In genomic region chr22:39967103-39967829, GRCh38 we compare ENCODE assay signal across 13 cellular contexts. TPM values are rescaled to one million over a fixed set of nuclear protein-coding genes. Genes with fewer than 3 reads are reported as not detected.
DNase-seq lines count a peak whose midpoint lies in the region; ATAC-seq and TF ChIP-seq lines count a peak whose summit lies in the region.
"Had no signal": no experiment of that assay in that cellular context is flagged by ENCODE, and none has a peak within 500 bp of the region (broad histone marks: within the 10 kb centered on the region; RNA-seq: fewer than 3 reads in every experiment).

No MANE protein-coding gene starts in this region.

- H3K36me3 ChIP-seq in CD8-positive, alpha-beta T cell (ENCODE audit: insufficient read depth, low read length), result peaks cover 89% of the 10 kb centered on the region
- no peaks in the 10 kb centered on the region for H3K36me3 ChIP-seq in mucosa of descending colon (ENCODE audit: low read depth)
- H3K36me3 ChIP-seq: gastroesophageal sphincter had no signal

- no peak overlapping the region for H3K4me3 ChIP-seq in CD8-positive, alpha-beta T cell (ENCODE audit: low read depth, low read length)
- H3K4me3 ChIP-seq in mucosa of descending colon, result no peak overlapping the region
- H3K4me3 ChIP-seq in right cardiac atrium (ENCODE audit: low read length), result no peak overlapping the region
- H3K4me3 ChIP-seq: gastroesophageal sphincter had no signal

- 70% methylated on average over 9 of the region's 9 CpGs for WGBS in right cardiac atrium

- intact Hi-C loops in CD8-positive, alpha-beta T cell (cut with DNase I, micrococcal nuclease), result no loop called here
- intact Hi-C loops in mucosa of descending colon (cut with DNase I, micrococcal nuclease), result no loop called here
- intact Hi-C loops in right cardiac atrium (cut with DNase I), result no loop called here

- H3K9me3 Mint-ChIP-seq in CD8-positive, alpha-beta T cell, result no peaks in the 10 kb centered on the region
- no peaks in the 10 kb centered on the region for H3K9me3 Mint-ChIP-seq in chondrocyte (ENCODE audit: low read depth)
- H3K9me3 Mint-ChIP-seq: memory B cell had no signal

- H3K4me1 ChIP-seq in CD8-positive, alpha-beta T cell (ENCODE audit: insufficient read depth, low read length), result peaks cover 6% of the 10 kb centered on the region
- H3K4me1 ChIP-seq in mucosa of descending colon (ENCODE audit: low read depth) (no peaks in the 10 kb centered on the region), foreskin keratinocyte (no peaks in the 10 kb centered on the region), right cardiac atrium (ENCODE audit: control insufficient read depth, insufficient read depth, low read length) (peaks cover 4% of the 10 kb centered on the region)

- POLR2A ChIA-PET in CD8-positive, alpha-beta T cell (lab: Charles Lee), result interaction anchor here (0.9 to 1.1 kb wide), 2 partner anchors 8 to 35 kb away, joined by 3 to 4 read pairs; no protein-coding TSS in a partner anchor

- CTCF ChIA-PET in CD8-positive, alpha-beta T cell (lab: Charles Lee), result interaction anchor here (1.0 to 2.3 kb wide), 3 partner anchors 10 to 58 kb away, joined by 4 to 9 read pairs (median 5); no protein-coding TSS in a partner anchor

- H3K4me1 Mint-ChIP-seq in CD8-positive, alpha-beta T cell (ENCODE audit: low read depth), result peaks cover 30% of the 10 kb centered on the region
- H3K4me1 Mint-ChIP-seq in chondrocyte (ENCODE audit: low read depth), result peaks cover 48% of the 10 kb centered on the region
- H3K4me1 Mint-ChIP-seq: memory B cell had no signal

- no peaks in the 10 kb centered on the region for H3K27me3 Mint-ChIP-seq in CD8-positive, alpha-beta T cell (ENCODE audit: low read depth)
- H3K27me3 Mint-ChIP-seq in chondrocyte (ENCODE audit: low read depth), result no peaks in the 10 kb centered on the region
- H3K27me3 Mint-ChIP-seq: activated CD8-positive, alpha-beta memory T cell treated with anti-CD3 and anti-CD28 coated beads, Interleukin-2, amount 10 ng/mL, durations not matched to agents 7 days and 5 days; T-helper 17 cell had no signal

- no peak overlapping the region for H3K27ac ChIP-seq in CD8-positive, alpha-beta T cell (ENCODE audit: low read depth, low read length)
- H3K27ac ChIP-seq in foreskin keratinocyte (no peak overlapping the region), right cardiac atrium (ENCODE audit: low read length) (no peak overlapping the region)

- ATAC-seq in CD8-positive, alpha-beta T cell, result no peak
- ATAC-seq in mucosa of descending colon (peak; percentile 88), foreskin keratinocyte (no peak), right cardiac atrium (no peak), HG02885 (IDR thresholded peaks at IDR 0.05; ENCODE audit: poor library complexity, unreplicated experiment) (no peak)
- ATAC-seq: activated CD8-positive, alpha-beta memory T cell treated with anti-CD3 and anti-CD28 coated beads, Interleukin-2, amount 10 ng/mL, durations not matched to agents 7 days and 5 days; T-helper 17 cell had no signal

- TF ChIP-seq CTCF in CD8-positive, alpha-beta T cell (IDR thresholded peaks at IDR 0.05), result no peak
- TF ChIP-seq CTCF in chondrocyte (IDR thresholded peaks at IDR 0.05) (no peak), mucosa of descending colon (IDR thresholded peaks at IDR 0.05) (no peak), foreskin keratinocyte (conservative IDR thresholded peaks at IDR 0.05) (no peak)

- no peak for DNase-seq in CD8-positive, alpha-beta T cell
- DNase-seq in NCI-H146 treated with DMSO at 0.1 percent for 48 hours (lab: John Stamatoyannopoulos, UW; ENCODE audit: unreplicated experiment) (peak; percentile 10), chondrocyte (ENCODE audit: low spot score) (no peak), mucosa of descending colon (peak in 2 of 3 donors; percentile 58), foreskin keratinocyte (no peak), right cardiac atrium (no peak), SKM-1 (lab: John Stamatoyannopoulos, UW; ENCODE audit: unreplicated experiment) (no peak)
- DNase-seq: activated CD8-positive, alpha-beta memory T cell treated with anti-CD3 and anti-CD28 coated beads, Interleukin-2, amount 10 ng/mL, durations not matched to agents 7 days and 5 days; NCI-H187; T-helper 17 cell had no signal

- H3K27ac Mint-ChIP-seq in CD8-positive, alpha-beta T cell, result peak overlapping the region; percentile 72
- H3K27ac Mint-ChIP-seq in chondrocyte (ENCODE audit: unreplicated experiment), result peak overlapping the region; percentile 84
- H3K27ac Mint-ChIP-seq: memory B cell had no signal

- no peaks in the 10 kb centered on the region for H3K27me3 ChIP-seq in CD8-positive, alpha-beta T cell (ENCODE audit: insufficient read depth, low read length)
- H3K27me3 ChIP-seq in foreskin keratinocyte, result peaks cover 29% of the 10 kb centered on the region
- H3K27me3 ChIP-seq in right cardiac atrium (ENCODE audit: control insufficient read depth, insufficient read depth), result no peaks in the 10 kb centered on the region

- H3K4me3 Mint-ChIP-seq in CD8-positive, alpha-beta T cell, result no peak overlapping the region
- H3K4me3 Mint-ChIP-seq in chondrocyte (ENCODE audit: unreplicated experiment), result no peak overlapping the region
- H3K4me3 Mint-ChIP-seq: activated CD8-positive, alpha-beta memory T cell treated with anti-CD3 and anti-CD28 coated beads, Interleukin-2, amount 10 ng/mL, durations not matched to agents 7 days and 5 days; memory B cell; T-helper 17 cell had no signal

- peaks cover 98% of the 10 kb centered on the region for H3K36me3 Mint-ChIP-seq in CD8-positive, alpha-beta T cell
- H3K36me3 Mint-ChIP-seq in chondrocyte (ENCODE audit: low read depth), result no peaks in the 10 kb centered on the region

- H3K9me3 ChIP-seq in CD8-positive, alpha-beta T cell (ENCODE audit: low read length), result no peaks in the 10 kb centered on the region
- H3K9me3 ChIP-seq in mucosa of descending colon (no peaks in the 10 kb centered on the region), right cardiac atrium (ENCODE audit: control insufficient read depth, low read length) (no peaks in the 10 kb centered on the region)
- H3K9me3 ChIP-seq: gastroesophageal sphincter had no signal

RNA-seq across cellular contexts. Expression of gene TMA7B, which starts 7.1 kb away (rescaled TPM):
- 10 to 100 TPM in 1 of 2 experiments, 1 to 10 TPM in 1; 9.0 to 12.0 TPM for total RNA-seq in CD8-positive, alpha-beta T cell
- total RNA-seq in chondrocyte (not detected in 3 replicates), mucosa of descending colon (under 1 TPM; 0.22 to 0.51 (median 0.23) TPM), foreskin keratinocyte (not detected in 2 replicates), right cardiac atrium (under 1 TPM in 1 of 4 donors, not detected in 3; 0.31 TPM)
- polyA plus RNA-seq in foreskin keratinocyte (not detected in 2 replicates), right cardiac atrium (0.09 TPM)
- total RNA-seq: gastroesophageal sphincter had no signal

RNA-seq across cellular contexts. Expression of gene FAM83F, which starts 27.5 kb away (rescaled TPM):
- total RNA-seq in CD8-positive, alpha-beta T cell, result 10 to 100 TPM; 17.6 to 23.5 TPM
- total RNA-seq in chondrocyte (0.22 TPM in 1 of 3 replicates, not detected in the others), mucosa of descending colon (10 to 100 TPM; 15.8 to 48.0 (median 35.0) TPM), foreskin keratinocyte (24.8 and 25.9 TPM in 2 replicates), right cardiac atrium (1 to 10 TPM; 4.3 to 8.5 (median 6.4) TPM)
- polyA plus RNA-seq in foreskin keratinocyte (23.3 TPM in 2 replicates), right cardiac atrium (3.6 TPM)
- total RNA-seq: activated CD8-positive, alpha-beta memory T cell treated with anti-CD3 and anti-CD28 coated beads, Interleukin-2, amount 10 ng/mL, durations not matched to agents 7 days and 5 days had no signal

Comparison
In these comparisons a context has a peak if more than half of its experiments do, and no peak if none do; other contexts are left out.
1. DNase-seq: peak in NCI-H146 treated with DMSO at 0.1 percent for 48 hours (single experiment) and mucosa of descending colon (2 of 3); none in CD8-positive, alpha-beta T cell (0 of 7), chondrocyte (single experiment), foreskin keratinocyte (0 of 2), right cardiac atrium (0 of 3) and SKM-1 (single experiment).